In the genomic region with DNA sequence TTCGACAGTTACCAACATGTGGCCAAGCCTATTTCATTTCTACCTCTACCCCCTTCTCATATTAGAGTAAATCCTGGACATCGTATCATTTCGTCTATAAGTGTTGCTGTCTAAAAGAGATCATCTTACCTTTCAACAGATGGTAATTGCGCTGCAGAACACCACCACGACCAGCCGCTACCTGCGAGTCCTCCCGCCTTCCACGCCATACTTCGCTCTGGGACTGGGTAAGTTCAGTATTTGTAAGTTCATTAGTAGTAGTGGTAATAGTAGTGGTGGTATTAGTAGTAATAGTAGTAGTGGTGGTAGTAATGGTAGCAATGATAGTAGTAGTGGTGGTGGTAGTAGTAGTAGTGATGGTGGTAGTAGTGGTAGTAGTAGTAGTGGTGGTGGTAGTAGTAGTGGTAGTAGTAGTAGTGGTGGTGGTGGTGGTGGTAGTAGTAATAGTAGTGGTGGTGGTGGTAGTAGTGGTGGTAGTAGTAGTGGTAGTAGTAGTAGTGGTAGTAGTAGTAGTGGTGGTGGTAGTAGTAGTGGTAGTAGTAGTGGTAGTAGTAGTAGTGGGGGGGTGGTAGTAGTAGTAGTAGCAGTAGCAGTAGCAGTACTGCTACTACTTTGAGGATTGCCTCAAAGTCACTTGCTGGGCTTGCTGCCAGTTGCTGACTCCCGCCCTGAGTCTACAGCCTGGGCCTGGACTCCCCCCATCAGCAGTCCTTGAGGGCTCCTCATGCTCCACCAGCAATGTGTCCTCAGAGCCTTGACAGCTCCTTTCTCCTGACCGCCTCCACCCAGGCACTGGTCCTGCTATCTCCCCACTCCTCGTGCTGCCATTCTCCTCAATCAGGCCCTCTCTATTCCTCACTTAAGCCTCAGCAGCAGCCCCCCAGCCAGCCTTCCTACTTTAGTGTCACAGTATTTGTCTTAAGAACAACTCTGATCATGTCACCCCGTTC, we compare ENCODE assay signal across 9 cellular contexts. TPM values are rescaled to one million over a fixed set of nuclear protein-coding genes. Genes with fewer than 3 reads are reported as not detected.
DNase-seq lines count a peak whose midpoint lies in the region; ATAC-seq and TF ChIP-seq lines count a peak whose summit lies in the region.
"Had no signal": no experiment of that assay in that cellular context is flagged by ENCODE, and none has a peak within 500 bp of the region (broad histone marks: within the 10 kb centered on the region; RNA-seq: fewer than 3 reads in every experiment).

No MANE protein-coding gene starts in this region.

- H3K9ac ChIP-seq in iPS-20b (ENCODE audit: low read depth, low read length), result no peak overlapping the region
- H3K9ac ChIP-seq: KMS-11 had no signal

- intact Hi-C loops in A673 (cut with micrococcal nuclease; ENCODE audit: unreplicated experiment), result no loop called here
- intact Hi-C loops in activated naive CD4-positive, alpha-beta T cell treated with anti-CD3 and anti-CD28 coated beads for 36 hours (cut with micrococcal nuclease), result no loop called here

- H3K27ac ChIP-seq in A673 (ENCODE audit: low read depth, low read length, poor library complexity, severe bottlenecking) (no peak overlapping the region), iPS-20b (ENCODE audit: low read length) (no peak overlapping the region)
- H3K27ac ChIP-seq: KMS-11 had no signal

- H3K27me3 Mint-ChIP-seq in activated naive CD4-positive, alpha-beta T cell treated with anti-CD3 and anti-CD28 coated beads for 36 hours (ENCODE audit: low read depth), result no peaks in the 10 kb centered on the region

- no peaks in the 10 kb centered on the region for H3K4me1 ChIP-seq in A673 (ENCODE audit: insufficient read depth, low read length, poor library complexity, severe bottlenecking)
- H3K4me1 ChIP-seq in iPS-20b (ENCODE audit: insufficient read depth, low read length), result no peaks in the 10 kb centered on the region

- POLR2A ChIA-PET in A673 (lab: Charles Lee; ENCODE audit: low non-redundant PET), result no interaction called here
- POLR2A ChIA-PET in HEK293T (lab: Yijun Ruan, JAX), result no interaction called here

- no peaks in the 10 kb centered on the region for H3K4me1 Mint-ChIP-seq in activated naive CD4-positive, alpha-beta T cell treated with anti-CD3 and anti-CD28 coated beads for 36 hours (ENCODE audit: low read depth)

- DNase-seq in A673 (ENCODE audit: low spot score) (peak; percentile 58), HEK293T (ENCODE audit: extremely low spot score) (peak; percentile 41), SHP77 treated with DMSO at 0.1 percent for 48 hours (lab: John Stamatoyannopoulos, UW) (no peak)
- DNase-seq in activated naive CD4-positive, alpha-beta T cell treated with anti-CD3 and anti-CD28 coated beads for 36 hours, result peak; percentile 16
- no peak for DNase-seq in stimulated activated naive CD4-positive, alpha-beta T cell (lab: John Stamatoyannopoulos, UW)

- no peak for ATAC-seq in GM18519 (IDR thresholded peaks at IDR 0.05; ENCODE audit: low FRiP score, unreplicated experiment)
- ATAC-seq in GM19328 (IDR thresholded peaks at IDR 0.05; ENCODE audit: unreplicated experiment), result no peak

- H3K4me3 ChIP-seq in A673 (ENCODE audit: low read depth, low read length, poor library complexity, severe bottlenecking) (no peak overlapping the region), iPS-20b (ENCODE audit: low read length) (peak overlapping the region; percentile 6)

- H3K9me3 ChIP-seq in A673 (ENCODE audit: low read depth, low read length, poor library complexity, severe bottlenecking), result no peaks in the 10 kb centered on the region
- H3K9me3 ChIP-seq in iPS-20b (ENCODE audit: insufficient read depth, low read depth, low read length), result peaks cover 10% of the 10 kb centered on the region

- H3K27me3 ChIP-seq in A673 (replicated peaks; ENCODE audit: insufficient read depth, low read depth, low read length, poor library complexity), result no peaks in the 10 kb centered on the region
- no peaks in the 10 kb centered on the region for H3K27me3 ChIP-seq in iPS-20b (ENCODE audit: insufficient read depth, low read length)

- H3K4me3 Mint-ChIP-seq in activated naive CD4-positive, alpha-beta T cell treated with anti-CD3 and anti-CD28 coated beads for 36 hours, result no peak overlapping the region

- H3K9me3 Mint-ChIP-seq in activated naive CD4-positive, alpha-beta T cell treated with anti-CD3 and anti-CD28 coated beads for 36 hours, result peaks cover 7% of the 10 kb centered on the region

- no peaks in the 10 kb centered on the region for H3K36me3 ChIP-seq in A673 (ENCODE audit: insufficient read depth, low read length, poor library complexity, severe bottlenecking)
- no peaks in the 10 kb centered on the region for H3K36me3 ChIP-seq in iPS-20b (ENCODE audit: insufficient read depth, low read depth, low read length)

- TF ChIP-seq CTCF in A673 (conservative IDR thresholded peaks at IDR 0.05; ENCODE audit: low read depth, low read length), result no peak

- peaks cover 4% of the 10 kb centered on the region for H3K36me3 Mint-ChIP-seq in activated naive CD4-positive, alpha-beta T cell treated with anti-CD3 and anti-CD28 coated beads for 36 hours (ENCODE audit: low read depth)

- CTCF ChIA-PET in A673 (lab: Charles Lee), result no interaction called here
- CTCF ChIA-PET in HEK293T (lab: Yijun Ruan, JAX), result no interaction called here
- CTCF ChIA-PET in activated naive CD4-positive, alpha-beta T cell treated with anti-CD3 and anti-CD28 coated beads for 36 hours (lab: Charles Lee), result interaction anchor here (1.1 kb wide), 1 partner anchor 213 kb away, joined by 3 read pairs; no protein-coding TSS in a partner anchor

- H3K27ac Mint-ChIP-seq in activated naive CD4-positive, alpha-beta T cell treated with anti-CD3 and anti-CD28 coated beads for 36 hours, result peak overlapping the region; percentile 37

- no TSS peak for BruUV-seq in A673 (replicated peaks; lab: Mats Ljungman, UMichigan)

TF ChIP-seq in HEK293T, 16 proteins besides CTCF, POLR2A, EP300 and RAD21:
- TF ChIP-seq L3MBTL2 (conservative IDR thresholded peaks at IDR 0.05) (no peak), NFRKB (IDR thresholded peaks at IDR 0.05) (no peak), CTBP1 (IDR thresholded peaks at IDR 0.05; ENCODE audit: borderline replicate concordance) (no peak), BHLHE40 (IDR thresholded peaks at IDR 0.05; ENCODE audit: borderline replicate concordance) (no peak), HDGF (IDR thresholded peaks at IDR 0.05; ENCODE audit: borderline replicate concordance) (no peak), LEF1 (IDR thresholded peaks at IDR 0.05; ENCODE audit: borderline replicate concordance) (no peak), TARDBP (IDR thresholded peaks at IDR 0.05) (no peak), ARNT (IDR thresholded peaks at IDR 0.05) (no peak), PKNOX1 (IDR thresholded peaks at IDR 0.05) (no peak), SUZ12 (IDR thresholded peaks at IDR 0.05) (no peak), ELF4 (IDR thresholded peaks at IDR 0.05) (no peak)

RNA-seq across cellular contexts. Expression of gene DLEC1, which starts 45.3 kb away (rescaled TPM):
- total RNA-seq in A673 (2021), result not detected in 2 replicates
- under 1 TPM; 0.17 to 0.19 TPM for total RNA-seq in activated naive CD4-positive, alpha-beta T cell treated with anti-CD3 and anti-CD28 coated beads for 36 hours

RNA-seq across cellular contexts. Expression of gene ACAA1, which starts 52.6 kb away (rescaled TPM):
- 24.0 and 27.4 TPM in 2 replicates for total RNA-seq in A673 (2021)
- total RNA-seq in activated naive CD4-positive, alpha-beta T cell treated with anti-CD3 and anti-CD28 coated beads for 36 hours, result 10 to 100 TPM; 57.5 to 58.7 TPM

RNA-seq across cellular contexts. Expression of gene MYD88, which starts 54.2 kb away (rescaled TPM):
- 11.9 and 13.1 TPM in 2 replicates for total RNA-seq in A673 (2021)
- total RNA-seq in activated naive CD4-positive, alpha-beta T cell treated with anti-CD3 and anti-CD28 coated beads for 36 hours, result 10 to 100 TPM; 16.6 to 19.3 TPM

RNA-seq across cellular contexts. Expression of gene PLCD1, which starts 54.9 kb away (rescaled TPM):
- total RNA-seq in A673 (2021), result 1.1 and 4.1 TPM in 2 replicates
- total RNA-seq in activated naive CD4-positive, alpha-beta T cell treated with anti-CD3 and anti-CD28 coated beads for 36 hours, result 10 to 100 TPM; 10.6 to 10.8 TPM

Comparison
In these comparisons a context has a peak if more than half of its experiments do, and no peak if none do; other contexts are left out.
1. DNase-seq: peak in A673 (single experiment), HEK293T (single experiment) and activated naive CD4-positive, alpha-beta T cell treated with anti-CD3 and anti-CD28 coated beads for 36 hours (single experiment); none in stimulated activated naive CD4-positive, alpha-beta T cell (0 of 6) and SHP77 treated with DMSO at 0.1 percent for 48 hours (single experiment).